ENCODE assay signal across 8 cellular contexts in the genomic region with DNA sequence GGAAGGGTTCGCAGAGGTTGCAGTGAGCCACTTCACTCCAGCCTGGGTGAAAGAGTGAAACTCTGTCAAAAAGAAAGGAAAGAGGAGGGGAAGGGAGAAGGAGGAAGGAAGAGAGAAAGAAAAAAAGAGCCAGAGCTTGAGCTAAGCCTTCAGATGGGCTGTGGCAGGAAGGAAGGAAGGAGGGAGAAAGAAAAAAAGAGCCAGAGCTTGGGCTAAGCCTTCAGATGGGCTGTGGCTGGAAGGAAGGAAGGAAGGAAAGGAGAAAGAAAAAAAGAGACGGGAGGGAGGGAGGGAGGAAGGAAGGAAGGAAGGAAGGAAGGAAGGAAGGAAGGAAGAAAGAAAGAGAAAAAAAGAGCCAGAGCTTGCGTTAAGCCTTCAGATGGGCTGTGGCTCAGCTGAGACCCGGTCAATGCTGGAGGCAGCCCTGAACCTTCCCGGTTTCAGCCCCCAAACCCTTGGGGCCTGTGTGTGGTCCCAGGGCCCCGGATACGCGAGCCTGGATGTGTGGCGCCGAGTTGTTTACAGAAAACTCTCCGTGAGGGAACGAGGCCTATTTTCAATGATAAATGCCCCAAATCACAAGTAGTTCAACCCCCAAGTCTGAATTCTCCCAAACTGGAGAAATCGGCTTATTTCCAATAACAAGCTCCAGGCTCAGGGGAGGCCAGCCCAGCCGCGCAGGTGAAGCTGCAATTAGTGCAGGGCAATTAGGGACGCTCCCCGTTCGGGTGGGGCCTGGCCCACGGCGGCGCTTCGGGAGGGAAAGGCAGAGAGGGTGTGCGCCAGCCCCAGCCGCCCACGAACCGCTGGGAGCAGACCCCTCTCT. TPM values are rescaled to one million over a fixed set of nuclear protein-coding genes. Genes with fewer than 3 reads are reported as not detected.
A peak's percentile ranks its signal among the peaks of the same experiment; 100 is the strongest.
DNase-seq lines count a peak whose midpoint lies in the region; ATAC-seq and TF ChIP-seq lines count a peak whose summit lies in the region.

No MANE protein-coding gene starts in this region.

- H3K4me1 ChIP-seq in CD8-positive, alpha-beta T cell (ENCODE audit: insufficient read depth, low read length): peaks cover 20% of the 10 kb centered on the region

- TF ChIP-seq POLR2A in erythroblast (IDR thresholded peaks at IDR 0.05; ENCODE audit: low read length): no peak

- no peak overlapping the region for H3K27ac Mint-ChIP-seq in CD8-positive, alpha-beta T cell
- H3K27ac Mint-ChIP-seq in activated naive CD8-positive, alpha-beta T cell treated with anti-CD3 and anti-CD28 coated beads, Interleukin-2, amount 50 U/mL, for 24 hours: no peak overlapping the region
- peak overlapping the region in 2 of 3 experiments; percentile 26 to 74 for H3K27ac Mint-ChIP-seq in nephron

- H3K4me1 Mint-ChIP-seq in CD8-positive, alpha-beta T cell (ENCODE audit: low read depth): peaks cover 26% of the 10 kb centered on the region
- peaks cover 32% of the 10 kb centered on the region for H3K4me1 Mint-ChIP-seq in activated naive CD8-positive, alpha-beta T cell treated with anti-CD3 and anti-CD28 coated beads, Interleukin-2, amount 50 U/mL, for 24 hours
- H3K4me1 Mint-ChIP-seq in nephron: peaks cover 21% of the 10 kb centered on the region

- CTCF ChIA-PET in CD8-positive, alpha-beta T cell (lab: Charles Lee): interaction anchor here (1.1 to 3.3 kb wide), 8 partner anchors 8 to 103 kb away, joined by 3 to 18 read pairs (median 4); no protein-coding TSS in a partner anchor

- H3K4me3 ChIP-seq in CD8-positive, alpha-beta T cell (ENCODE audit: low read depth, low read length): peak overlapping the region; percentile 69

- POLR2A ChIA-PET in CD8-positive, alpha-beta T cell (lab: Charles Lee): interaction anchor here (0.6 kb wide), 1 partner anchor 138 kb away, joined by 3 read pairs; no protein-coding TSS in a partner anchor

- ATAC-seq in CD8-positive, alpha-beta T cell: no peak
- ATAC-seq in activated naive CD8-positive, alpha-beta T cell treated with anti-CD3 and anti-CD28 coated beads, Interleukin-2, amount 50 U/mL, for 24 hours: no peak
- no peak for ATAC-seq in HG03378 (IDR thresholded peaks at IDR 0.05; ENCODE audit: unreplicated experiment)

- DNase-seq in CD8-positive, alpha-beta T cell: no peak
- DNase-seq in NCI-H2081 (lab: John Stamatoyannopoulos, UW) (peak; percentile 57 to 81), erythroblast (lab: John Stamatoyannopoulos, UW) (no peak), posterior cingulate gyrus (no peak), epidermal melanocyte (ENCODE audit: insufficient read length, low spot score) (no peak)
- no peak for DNase-seq in activated naive CD8-positive, alpha-beta T cell treated with anti-CD3 and anti-CD28 coated beads, Interleukin-2, amount 50 U/mL, for 24 hours

- H3K36me3 Mint-ChIP-seq in CD8-positive, alpha-beta T cell: no peaks in the 10 kb centered on the region
- no peaks in the 10 kb centered on the region for H3K36me3 Mint-ChIP-seq in activated naive CD8-positive, alpha-beta T cell treated with anti-CD3 and anti-CD28 coated beads, Interleukin-2, amount 50 U/mL, for 24 hours (ENCODE audit: low read depth)
- no peaks in the 10 kb centered on the region for H3K36me3 Mint-ChIP-seq in nephron (ENCODE audit: low read depth)

- no peaks in the 10 kb centered on the region for H3K27me3 Mint-ChIP-seq in CD8-positive, alpha-beta T cell (ENCODE audit: low read depth)
- peaks cover 2% of the 10 kb centered on the region for H3K27me3 Mint-ChIP-seq in activated naive CD8-positive, alpha-beta T cell treated with anti-CD3 and anti-CD28 coated beads, Interleukin-2, amount 50 U/mL, for 24 hours
- H3K27me3 Mint-ChIP-seq in nephron (ENCODE audit: low read depth): peaks cover 4% of the 10 kb centered on the region

- H3K36me3 ChIP-seq in CD8-positive, alpha-beta T cell (ENCODE audit: insufficient read depth, low read length): no peaks in the 10 kb centered on the region

- no peaks in the 10 kb centered on the region for H3K27me3 ChIP-seq in CD8-positive, alpha-beta T cell (ENCODE audit: insufficient read depth, low read length)

- peak overlapping the region; percentile 85 for H3K4me3 Mint-ChIP-seq in CD8-positive, alpha-beta T cell
- peak overlapping the region; percentile 45 for H3K4me3 Mint-ChIP-seq in activated naive CD8-positive, alpha-beta T cell treated with anti-CD3 and anti-CD28 coated beads, Interleukin-2, amount 50 U/mL, for 24 hours
- H3K4me3 Mint-ChIP-seq in nephron: peak overlapping the region; percentile 26 to 55 (median 51)

- intact Hi-C loops in CD8-positive, alpha-beta T cell (cut with DNase I, micrococcal nuclease): loop anchor here in 1 of 2 experiments (1.0 to 10.0 kb wide), 5 partner anchors 13 to 391 kb away; no protein-coding TSS in a partner anchor
- intact Hi-C loops in posterior cingulate gyrus (cut with DNase I): loop anchor here (1.0 kb wide), 1 partner anchor 69 kb away; a partner anchor contains a TSS

- H3K9me3 ChIP-seq in CD8-positive, alpha-beta T cell (ENCODE audit: low read length): no peaks in the 10 kb centered on the region

- H3K9me3 Mint-ChIP-seq in CD8-positive, alpha-beta T cell: no peaks in the 10 kb centered on the region
- H3K9me3 Mint-ChIP-seq in activated naive CD8-positive, alpha-beta T cell treated with anti-CD3 and anti-CD28 coated beads, Interleukin-2, amount 50 U/mL, for 24 hours: no peaks in the 10 kb centered on the region
- no peaks in the 10 kb centered on the region for H3K9me3 Mint-ChIP-seq in nephron

- H3K27ac ChIP-seq in CD8-positive, alpha-beta T cell (ENCODE audit: low read depth, low read length): no peak overlapping the region

- no peak for TF ChIP-seq CTCF in CD8-positive, alpha-beta T cell (IDR thresholded peaks at IDR 0.05)
- no peak for TF ChIP-seq CTCF in nephron (IDR thresholded peaks at IDR 0.05; ENCODE audit: unreplicated experiment in 3 of 3)

RNA-seq across cellular contexts. Expression of a gene that starts 13.8 kb away (rescaled TPM):
- total RNA-seq in CD8-positive, alpha-beta T cell: 1 to 10 TPM; 4.7 to 5.0 TPM

Comparison
In these comparisons a context has a peak if more than half of its experiments do, and no peak if none do; other contexts are left out.
1. DNase-seq: peak in NCI-H2081 (2 of 2); none in CD8-positive, alpha-beta T cell (0 of 7), activated naive CD8-positive, alpha-beta T cell treated with anti-CD3 and anti-CD28 coated beads, Interleukin-2, amount 50 U/mL, for 24 hours (single experiment), erythroblast (0 of 2), posterior cingulate gyrus (0 of 10) and epidermal melanocyte (single experiment).
2. H3K27ac Mint-ChIP-seq: peak in nephron (2 of 3); none in CD8-positive, alpha-beta T cell (single experiment) and activated naive CD8-positive, alpha-beta T cell treated with anti-CD3 and anti-CD28 coated beads, Interleukin-2, amount 50 U/mL, for 24 hours (single experiment).
3. Peak in every context shown above with its lines, with median percentiles within 50 percentile points of each other: H3K4me3 Mint-ChIP-seq.